Comparison of ENCODE assay signal across 8 cellular contexts in the genomic region with DNA sequence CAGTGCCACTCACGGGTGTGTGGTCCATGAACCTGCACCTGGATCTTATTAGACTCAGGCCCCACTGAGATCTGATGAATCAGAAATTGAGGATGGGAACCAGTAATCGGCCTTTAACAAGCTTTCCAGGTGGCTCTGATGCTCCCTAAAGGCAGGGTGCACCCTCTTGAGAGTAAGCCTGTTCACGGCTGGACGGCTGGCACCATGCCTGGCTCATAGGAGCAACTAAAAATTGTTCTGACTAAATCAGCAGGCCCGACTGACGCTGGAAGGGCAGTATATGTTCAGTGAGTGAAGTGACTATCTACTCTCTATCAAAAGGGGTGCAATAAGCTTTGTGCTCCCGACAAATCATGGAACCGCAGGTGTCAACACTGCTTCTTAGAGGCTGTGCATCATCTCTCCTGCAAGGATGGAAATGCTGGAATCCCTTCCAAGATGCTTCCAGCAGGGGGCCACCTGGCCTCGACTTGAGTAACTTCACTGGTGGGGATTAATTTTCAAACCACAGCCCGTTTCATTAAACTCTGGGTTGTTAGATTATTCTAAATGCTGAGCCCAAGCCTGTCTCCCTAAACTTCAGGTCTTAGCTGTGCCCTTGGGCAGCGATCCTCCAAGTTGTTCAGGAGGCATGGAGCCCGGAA. TPM values are rescaled to one million over a fixed set of nuclear protein-coding genes. Genes with fewer than 3 reads are reported as not detected.
DNase-seq lines count a peak whose midpoint lies in the region; ATAC-seq, FAIRE-seq and TF ChIP-seq lines count a peak whose summit lies in the region.

No MANE protein-coding gene starts in this region.

- 79% methylated on average over 11 of the region's 12 CpGs for WGBS in HepG2 (ENCODE audit: low lambda C conversion rate)
- 81 to 82% methylated on average over 12 of the region's 12 CpGs for WGBS in aorta, 2 donors

- H3K27ac ChIP-seq in HepG2 (ENCODE audit: extremely low read length, insufficient read depth, low read length) (no peak overlapping the region), aorta (ENCODE audit: low read depth in 1 of 2, low read length in 2 of 2) (no peak overlapping the region)

- H3K9me3 ChIP-seq in HepG2 (ENCODE audit: low read length) = no peaks in the 10 kb centered on the region
- H3K9me3 ChIP-seq in aorta (ENCODE audit: control insufficient read depth, low read length) = no peaks in the 10 kb centered on the region

- H3K4me3 ChIP-seq in HepG2 (replicated peaks in 1 of 3; ENCODE audit: insufficient read depth in 1 of 3, low read depth in 2 of 3, low read length in 3 of 3) = no peak overlapping the region
- H3K4me3 ChIP-seq in aorta (ENCODE audit: low read length in 2 of 2) = no peak overlapping the region

- intact Hi-C loops in HepG2 (cut with micrococcal nuclease; ENCODE audit: unreplicated experiment) = loop anchor here (1.0 kb wide), 1 partner anchor 455 kb away; no protein-coding TSS in a partner anchor
- intact Hi-C loops in Right ventricle myocardium superior (cut with DNase I) = no loop called here
- intact Hi-C loops in aorta (cut with DNase I) = no loop called here

- TF ChIP-seq EP300 in HepG2 (IDR thresholded peaks at IDR 0.05; ENCODE audit: low read depth in 2 of 2, low read length in 2 of 2) (no peak), HepG2 (CRISPR knock-in tag; IDR thresholded peaks at IDR 0.05; ENCODE audit: borderline replicate concordance) (no peak)

- no peak overlapping the region for H2AFZ ChIP-seq in HepG2 (ENCODE audit: low read length)

- no peak overlapping the region for H3K4me2 ChIP-seq in HepG2 (ENCODE audit: low read depth, low read length)

- H3K36me3 ChIP-seq in HepG2 (replicated peaks in 1 of 2; ENCODE audit: control insufficient read depth in 1 of 2, insufficient read depth in 2 of 2, low read length in 2 of 2) (peaks cover 0 to 14% of the 10 kb centered on the region in 2 experiments; a peak in 2 of 5 replicates), aorta (ENCODE audit: control insufficient read depth in 1 of 2, insufficient read depth in 2 of 2, low read length in 1 of 2) (no peaks in the 10 kb centered on the region)

- no TSS peak for BruUV-seq in HepG2 (replicated peaks; lab: Mats Ljungman, UMichigan)

- TF ChIP-seq POLR2A in HepG2 (IDR thresholded peaks at IDR 0.05; ENCODE audit: insufficient read depth in 1 of 2, low read depth in 2 of 2, low read length in 2 of 2) = no peak

- peak; percentile 85 for ATAC-seq in HepG2
- ATAC-seq in GM19452 (IDR thresholded peaks at IDR 0.05; ENCODE audit: unreplicated experiment) = no peak
- no peak for ATAC-seq in Right ventricle myocardium superior (ENCODE audit: poor library complexity)
- no peak for ATAC-seq in aorta (ENCODE audit: low FRiP score)

- in situ Hi-C loops in HepG2 (cut with HindIII; ENCODE audit: extremely low pct_ligation_motif_present, low pct_unique_long_range_greater_than_20kb) = no loop called here

- CTCF ChIA-PET in HepG2 (lab: Yijun Ruan, JAX; ENCODE audit: low intra/inter-chr PET ratio, low total read pairs) = interaction anchor here (0.6 to 1.2 kb wide), 2 partner anchors 455 to 482 kb away, joined by 3 to 4 read pairs; no protein-coding TSS in a partner anchor

- no peaks in the 10 kb centered on the region for H4K20me1 ChIP-seq in HepG2 (ENCODE audit: insufficient read depth, low read length)

- no peak overlapping the region for H3K9ac ChIP-seq in HepG2 (ENCODE audit: insufficient read depth, low read depth, low read length)

- H3K79me2 ChIP-seq in HepG2 (ENCODE audit: insufficient read depth, low read length) = no peaks in the 10 kb centered on the region

- POLR2A ChIA-PET in HepG2 (lab: Yijun Ruan, JAX) = no interaction called here

- TF ChIP-seq CTCF in HepG2 (CRISPR knock-in tag; IDR thresholded peaks at IDR 0.05) = peak; percentile 53

- TF ChIP-seq RAD21 in HepG2 (CRISPR knock-in tag; IDR thresholded peaks at IDR 0.05) = peak; percentile 53; the same call in 1 of the 2 replicates

- DNase-seq in AG20443 (ENCODE audit: low spot score) (peak; percentile 26), HT1080 (ENCODE audit: low read depth) (peak; percentile 30), anterior cingulate cortex (lab: John Stamatoyannopoulos, UW) (peak in 48 of 58 donors; percentile 1 to 78 (median 40)), HepG2 (ENCODE audit: low spot score) (peak; percentile 28), Right ventricle myocardium superior (no peak), aorta (no peak)
- DNase-seq in activated effector memory CD4-positive, alpha-beta T cell treated with anti-CD3 and anti-CD28 coated beads, Interleukin-2, amount 50 U/mL, for 16 hours = no peak

- H3K27me3 ChIP-seq in HepG2 (ENCODE audit: control insufficient read depth in 1 of 2, insufficient read depth in 2 of 2, low read length in 2 of 2) (no peaks in the 10 kb centered on the region), aorta (ENCODE audit: control insufficient read depth in 1 of 2, insufficient read depth in 2 of 2, low read length in 1 of 2) (no peaks in the 10 kb centered on the region)

- no peaks in the 10 kb centered on the region for H3K4me1 ChIP-seq in HepG2 (ENCODE audit: insufficient read depth, low read length)
- no peaks in the 10 kb centered on the region for H3K4me1 ChIP-seq in aorta (ENCODE audit: control insufficient read depth in 1 of 2, insufficient read depth in 2 of 2, low read length in 2 of 2)

- FAIRE-seq in HepG2 (lab: Jason Lieb, UNC) = peak; percentile 53

TF ChIP-seq in HepG2, 621 proteins besides CTCF, POLR2A, EP300 and RAD21 (continues in another document):
- TF ChIP-seq ZNF34 (CRISPR knock-in tag; IDR thresholded peaks at IDR 0.05; ENCODE audit: borderline replicate concordance) (no peak), STAG1 (CRISPR knock-in tag; IDR thresholded peaks at IDR 0.05) (peak; percentile 77)

RNA-seq across cellular contexts. Expression of a gene that starts 28.4 kb away (rescaled TPM):
- 12.2 and 16.8 TPM in 2 replicates for total RNA-seq in HT1080 (2014; rRNA removed; shearing (Covaris generic))
- polyA plus RNA-seq in HT1080 (2015; cell fraction: cytosol; rRNA removed) = 15.9 and 16.2 TPM in 2 replicates
- polyA plus RNA-seq in HT1080 (2015; cell fraction: nucleus; rRNA removed) = 23.6 and 31.7 TPM in 2 replicates
- 16.2 and 22.6 TPM in 2 replicates for total RNA-seq in HepG2 (2016; rRNA removed; fragmentation: Illumina TruSeq; extraction: Trizol)
- 8.7 and 10.1 TPM in 2 replicates for total RNA-seq in HepG2 (2016; cell fraction: cytosol; rRNA removed; fragmentation: Illumina TruSeq; extraction: Trizol; ENCODE audit: low read depth)
- total RNA-seq in HepG2 (2016; cell fraction: insoluble cytoplasmic fraction; rRNA removed; fragmentation: Illumina TruSeq; extraction: Trizol) = 16.0 and 25.1 TPM in 2 replicates
- total RNA-seq in HepG2 (2016; cell fraction: membrane; rRNA removed; fragmentation: Illumina TruSeq; extraction: Trizol) = 20.3 and 21.0 TPM in 2 replicates
- 30.2 and 35.0 TPM in 2 replicates for total RNA-seq in HepG2 (2016; cell fraction: nucleus; rRNA removed; fragmentation: Illumina TruSeq; extraction: Trizol)
- 14.4 and 16.0 TPM in 2 replicates for polyA plus RNA-seq in HepG2 (2011; rRNA removed)
- polyA plus RNA-seq in HepG2 (2011; cell fraction: cytosol; rRNA removed) = 13.7 and 14.9 TPM in 2 replicates
- polyA plus RNA-seq in HepG2 (2011; cell fraction: nucleus; rRNA removed) = 35.7 and 38.1 TPM in 2 replicates
- 14.3 and 16.3 TPM in 2 replicates for polyA plus RNA-seq in HepG2 (2012)
- polyA plus RNA-seq in HepG2 (2016; cell fraction: cytosol; fragmentation: Illumina TruSeq; extraction: Trizol; ENCODE audit: low read depth) = 6.3 and 7.8 TPM in 2 replicates
- polyA plus RNA-seq in HepG2 (2016; cell fraction: insoluble cytoplasmic fraction; fragmentation: Illumina TruSeq; extraction: Trizol; ENCODE audit: low read depth) = 11.4 and 13.2 TPM in 2 replicates
- polyA plus RNA-seq in HepG2 (2016; cell fraction: membrane; fragmentation: Illumina TruSeq; extraction: Trizol; ENCODE audit: low read depth) = 12.5 and 12.8 TPM in 2 replicates
- 30.9 and 32.8 TPM in 2 replicates for polyA plus RNA-seq in HepG2 (2016; cell fraction: nucleus; fragmentation: Illumina TruSeq; extraction: Trizol; ENCODE audit: insufficient read depth, low read depth)
- polyA minus RNA-seq in HepG2 (2011; rRNA and poly(A)+ RNA removed; ENCODE audit: low replicate concordance) = 21.4 and 23.9 TPM in 2 replicates
- 13.1 and 14.7 TPM in 2 replicates for polyA minus RNA-seq in HepG2 (2011; cell fraction: cytosol; rRNA and poly(A)+ RNA removed)
- 33.5 and 38.2 TPM in 2 replicates for polyA minus RNA-seq in HepG2 (2011; cell fraction: nucleus; rRNA and poly(A)+ RNA removed)
- 7.5 TPM for total RNA-seq in Right ventricle myocardium superior
- 10 to 100 TPM in 1 of 2 donors, 1 to 10 TPM in 1; 5.7 to 13.1 TPM for total RNA-seq in aorta
- 1 to 10 TPM; 1.8 to 2.4 TPM for polyA plus RNA-seq in aorta

RNA-seq across cellular contexts. Expression of a gene that starts 57.6 kb away (rescaled TPM):
- total RNA-seq in HT1080 (2014; rRNA removed; shearing (Covaris generic)) = 0.90 and 1.5 TPM in 2 replicates
- polyA plus RNA-seq in HT1080 (2015; cell fraction: cytosol; rRNA removed) = 3.7 and 5.0 TPM in 2 replicates
- 1.3 and 1.8 TPM in 2 replicates for polyA plus RNA-seq in HT1080 (2015; cell fraction: nucleus; rRNA removed)
- total RNA-seq in HepG2 (2016; rRNA removed; fragmentation: Illumina TruSeq; extraction: Trizol) (1.6 and 1.9 TPM in 2 replicates), Right ventricle myocardium superior (1.8 TPM), aorta (1 to 10 TPM; 4.4 to 5.3 TPM)
- 0.88 and 1.9 TPM in 2 replicates for total RNA-seq in HepG2 (2016; cell fraction: cytosol; rRNA removed; fragmentation: Illumina TruSeq; extraction: Trizol; ENCODE audit: low read depth)
- total RNA-seq in HepG2 (2016; cell fraction: insoluble cytoplasmic fraction; rRNA removed; fragmentation: Illumina TruSeq; extraction: Trizol) = 1.3 and 1.8 TPM in 2 replicates
- 2.3 and 2.4 TPM in 2 replicates for total RNA-seq in HepG2 (2016; cell fraction: membrane; rRNA removed; fragmentation: Illumina TruSeq; extraction: Trizol)
- 0.56 and 0.93 TPM in 2 replicates for total RNA-seq in HepG2 (2016; cell fraction: nucleus; rRNA removed; fragmentation: Illumina TruSeq; extraction: Trizol)
- polyA plus RNA-seq in HepG2 (2011; rRNA removed) (1.7 and 2.3 TPM in 2 replicates), aorta (1 to 10 TPM in 1 of 2 donors, under 1 TPM in 1; 0.75 to 1.2 TPM)
- polyA plus RNA-seq in HepG2 (2011; cell fraction: cytosol; rRNA removed) = 1.2 and 1.3 TPM in 2 replicates
- polyA plus RNA-seq in HepG2 (2011; cell fraction: nucleus; rRNA removed) = 0.69 and 0.97 TPM in 2 replicates
- polyA plus RNA-seq in HepG2 (2012) = 2.7 and 6.4 TPM in 2 replicates
- 1.9 and 2.4 TPM in 2 replicates for polyA plus RNA-seq in HepG2 (2016; cell fraction: cytosol; fragmentation: Illumina TruSeq; extraction: Trizol; ENCODE audit: low read depth)
- polyA plus RNA-seq in HepG2 (2016; cell fraction: insoluble cytoplasmic fraction; fragmentation: Illumina TruSeq; extraction: Trizol; ENCODE audit: low read depth) = 1.7 and 2.2 TPM in 2 replicates
- polyA plus RNA-seq in HepG2 (2016; cell fraction: membrane; fragmentation: Illumina TruSeq; extraction: Trizol; ENCODE audit: low read depth) = 2.2 and 3.9 TPM in 2 replicates
- polyA plus RNA-seq in HepG2 (2016; cell fraction: nucleus; fragmentation: Illumina TruSeq; extraction: Trizol; ENCODE audit: insufficient read depth, low read depth) = 0.39 and 0.98 TPM in 2 replicates
- 0.33 and 0.34 TPM in 2 replicates for polyA minus RNA-seq in HepG2 (2011; rRNA and poly(A)+ RNA removed; ENCODE audit: low replicate concordance)
- polyA minus RNA-seq in HepG2 (2011; cell fraction: cytosol; rRNA and poly(A)+ RNA removed) = 0.18 and 0.40 TPM in 2 replicates
- polyA minus RNA-seq in HepG2 (2011; cell fraction: nucleus; rRNA and poly(A)+ RNA removed) = 1.8 and 2.5 TPM in 2 replicates

Comparison
In these comparisons a context has a peak if more than half of its experiments do, and no peak if none do; other contexts are left out.
1. DNase-seq: peak in AG20443 (single experiment), HT1080 (single experiment), anterior cingulate cortex (48 of 58) and HepG2 (single experiment); none in Right ventricle myocardium superior (single experiment), aorta (0 of 2) and activated effector memory CD4-positive, alpha-beta T cell treated with anti-CD3 and anti-CD28 coated beads, Interleukin-2, amount 50 U/mL, for 16 hours (single experiment).